In the genomic region with DNA sequence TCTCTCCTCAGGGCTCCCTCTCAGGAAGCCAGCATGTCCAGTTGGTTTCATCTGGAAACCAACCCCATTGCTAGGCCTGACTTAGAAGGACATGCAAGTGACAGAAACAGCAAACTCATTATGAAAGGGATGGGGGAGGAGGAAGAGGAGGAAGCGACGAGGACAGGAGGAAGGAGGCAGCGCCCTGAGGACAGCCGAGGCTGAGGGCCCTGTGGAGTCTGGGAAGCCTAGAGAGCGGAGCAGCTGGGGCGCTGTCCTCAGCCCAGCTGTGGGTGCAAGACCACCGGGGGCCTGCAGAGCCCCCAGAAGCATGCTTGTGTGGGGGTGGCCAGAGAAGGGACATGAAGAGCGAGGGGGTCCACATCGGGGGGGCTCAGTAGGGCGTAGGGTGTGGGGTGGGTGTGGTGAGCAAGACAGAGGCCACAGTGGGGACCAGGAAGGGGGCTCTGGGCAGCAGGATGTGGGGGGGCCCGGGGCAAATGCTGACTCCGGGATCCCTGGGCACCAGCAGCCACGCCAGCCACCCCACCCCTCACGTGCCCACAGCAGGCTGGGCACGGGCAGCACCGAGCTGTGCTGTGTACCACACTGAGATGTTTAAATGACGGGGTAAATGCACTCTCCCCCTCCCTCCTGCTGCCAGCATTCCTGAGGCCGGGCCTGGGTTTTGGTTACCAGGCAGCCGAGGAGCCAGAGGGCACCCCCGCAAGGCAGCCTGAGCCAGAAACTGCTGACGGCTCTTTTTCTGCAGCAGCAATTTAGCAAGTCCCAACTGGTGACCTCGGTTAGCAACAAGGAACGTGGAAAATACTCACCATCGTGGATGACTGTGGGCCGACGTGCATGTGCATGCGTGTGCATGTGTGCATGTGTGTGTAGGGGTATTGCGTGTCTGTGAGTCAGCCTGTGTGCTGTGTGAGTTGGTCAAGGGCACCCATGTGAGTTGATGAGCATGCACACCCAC, we compare ENCODE assay signal across 12 cellular contexts.
DNase-seq lines count a peak whose midpoint lies in the region; ATAC-seq, FAIRE-seq and TF ChIP-seq lines count a peak whose summit lies in the region.
"Had no signal": no experiment of that assay in that cellular context is flagged by ENCODE, and none has a peak within 500 bp of the region (broad histone marks: within the 10 kb centered on the region; RNA-seq: fewer than 3 reads in every experiment).

No MANE protein-coding gene starts in this region.

- H3K9ac ChIP-seq in SK-N-SH (no peak overlapping the region), astrocyte (ENCODE audit: low read length) (no peak overlapping the region), keratinocyte (ENCODE audit: control insufficient read depth, extremely low read depth, insufficient read depth, low read length) (peak overlapping the region; percentile 22)

- TF ChIP-seq POLR2A in uterus (IDR thresholded peaks at IDR 0.05), result no peak

- H3K9me3 Mint-ChIP-seq in astrocyte (ENCODE audit: unreplicated experiment) (peaks cover 27% of the 10 kb centered on the region), type B pancreatic cell (peaks cover 8% of the 10 kb centered on the region)

- no peaks in the 10 kb centered on the region for H3K27me3 ChIP-seq in SK-N-SH (ENCODE audit: insufficient read depth)
- no peaks in the 10 kb centered on the region for H3K27me3 ChIP-seq in astrocyte (ENCODE audit: insufficient read depth, low read length)
- H3K27me3 ChIP-seq in keratinocyte (ENCODE audit: control insufficient read depth, extremely low read depth, insufficient read depth, low read length), result peaks cover 2% of the 10 kb centered on the region
- no peaks in the 10 kb centered on the region for H3K27me3 ChIP-seq in uterus
- H3K27me3 ChIP-seq: suprapubic skin had no signal

- ATAC-seq in SK-N-SH treated with all-trans-retinoic acid at 6 μM for 48 hours (peak; percentile 67), omental fat pad (ENCODE audit: low FRiP score) (no peak)

- H3K4me3 Mint-ChIP-seq in astrocyte (ENCODE audit: unreplicated experiment), result no peak overlapping the region
- H3K4me3 Mint-ChIP-seq in type B pancreatic cell, result no peak overlapping the region

- TF ChIP-seq RAD21 in SK-N-SH (IDR thresholded peaks at IDR 0.05; ENCODE audit: low read length), result no peak

- no peak for FAIRE-seq in astrocyte (lab: Jason Lieb, UNC)
- FAIRE-seq in keratinocyte (lab: Jason Lieb, UNC), result peak; percentile 26
- FAIRE-seq: A204.1 had no signal

- peaks cover 2% of the 10 kb centered on the region for H3K4me1 Mint-ChIP-seq in astrocyte (ENCODE audit: low read depth, unreplicated experiment)
- peaks cover 19% of the 10 kb centered on the region for H3K4me1 Mint-ChIP-seq in type B pancreatic cell (ENCODE audit: unreplicated experiment)

- no peaks in the 10 kb centered on the region for H3K9me2 ChIP-seq in SK-N-SH

- intact Hi-C loops in uterus (cut with DNase I; ENCODE audit: low total_unique reads), result no loop called here

- no peaks in the 10 kb centered on the region for H3K9me3 ChIP-seq in SK-N-SH
- H3K9me3 ChIP-seq in astrocyte (ENCODE audit: insufficient read depth, low read depth, low read length), result peaks cover 8% of the 10 kb centered on the region
- no peaks in the 10 kb centered on the region for H3K9me3 ChIP-seq in keratinocyte (ENCODE audit: control insufficient read depth, low read depth, low read length)
- no peaks in the 10 kb centered on the region for H3K9me3 ChIP-seq in uterus
- H3K9me3 ChIP-seq: suprapubic skin had no signal

- TF ChIP-seq EP300 in SK-N-SH (IDR thresholded peaks at IDR 0.05; ENCODE audit: borderline replicate concordance in 1 of 2, low read depth in 1 of 2, low read length in 1 of 2), result no peak

- no peak overlapping the region for H3K27ac ChIP-seq in SK-N-SH (ENCODE audit: low read depth in 2 of 2, low read length in 1 of 2)
- H3K27ac ChIP-seq in astrocyte (ENCODE audit: low read depth, low read length), result no peak overlapping the region
- H3K27ac ChIP-seq in keratinocyte (ENCODE audit: control insufficient read depth, insufficient read depth, low read length), result peak overlapping the region; percentile 8
- H3K27ac ChIP-seq in uterus, result no peak overlapping the region
- H3K27ac ChIP-seq: suprapubic skin had no signal

- no peaks in the 10 kb centered on the region for H3K36me3 ChIP-seq in SK-N-SH (replicated peaks in 1 of 2; ENCODE audit: control insufficient read depth in 1 of 2, insufficient read depth in 2 of 2, low read length in 1 of 2)
- no peaks in the 10 kb centered on the region for H3K36me3 ChIP-seq in astrocyte (ENCODE audit: insufficient read depth, low read length)
- no peaks in the 10 kb centered on the region for H3K36me3 ChIP-seq in keratinocyte (ENCODE audit: control insufficient read depth in 2 of 2, extremely low read depth in 1 of 2, insufficient read depth in 2 of 2, low read length in 2 of 2)
- H3K36me3 ChIP-seq in uterus, result no peaks in the 10 kb centered on the region
- H3K36me3 ChIP-seq: suprapubic skin had no signal

- no peaks in the 10 kb centered on the region for H3F3A ChIP-seq in SK-N-SH (replicated peaks; ENCODE audit: insufficient read depth)

- H2AFZ ChIP-seq in SK-N-SH (ENCODE audit: low read depth) (no peak overlapping the region), astrocyte (ENCODE audit: low read depth, low read length) (no peak overlapping the region), keratinocyte (ENCODE audit: control insufficient read depth, low read length) (no peak overlapping the region)

- H3K27me3 Mint-ChIP-seq in astrocyte (ENCODE audit: low read depth, unreplicated experiment) (peaks cover 53% of the 10 kb centered on the region), type B pancreatic cell (no peaks in the 10 kb centered on the region)

- CTCF ChIA-PET in SK-N-SH (lab: Yijun Ruan, JAX), result no interaction called here

- POLR2A ChIA-PET in SK-N-SH (lab: Yijun Ruan, JAX), result no interaction called here

- H3K79me2 ChIP-seq in SK-N-SH (ENCODE audit: insufficient read depth) (no peaks in the 10 kb centered on the region), astrocyte (ENCODE audit: insufficient read depth, low read length) (no peaks in the 10 kb centered on the region), keratinocyte (ENCODE audit: control insufficient read depth, insufficient read depth, low read length) (no peaks in the 10 kb centered on the region)

- no peak for TF ChIP-seq CTCF in SK-N-SH (IDR thresholded peaks at IDR 0.05)
- no peak for TF ChIP-seq CTCF in astrocyte (IDR thresholded peaks at IDR 0.05; ENCODE audit: insufficient read depth, low read depth, low read length)
- no peak for TF ChIP-seq CTCF in keratinocyte (optimal IDR thresholded peaks at IDR 0.05 in 1 of 3, IDR thresholded peaks at IDR 0.05 in 1 of 3, conservative IDR thresholded peaks at IDR 0.05 in 1 of 3; ENCODE audit: extremely low read depth in 1 of 3, insufficient read depth in 2 of 3, low read length in 3 of 3)
- no peak for TF ChIP-seq CTCF in type B pancreatic cell (conservative IDR thresholded peaks at IDR 0.05)
- no peak for TF ChIP-seq CTCF in omental fat pad (IDR thresholded peaks at IDR 0.05)
- TF ChIP-seq CTCF in uterus (IDR thresholded peaks at IDR 0.05), result no peak

- WGBS in SK-N-SH (ENCODE audit: low lambda C conversion rate), result 87% methylated on average over 20 of the region's 28 CpGs

- dilution Hi-C loops in keratinocyte (cut with MboI; ENCODE audit: extremely low pct_ligation_motif_present, low sequenced_read_pairs), result no loop called here

- H4K20me1 ChIP-seq in SK-N-SH (ENCODE audit: insufficient read depth) (no peaks in the 10 kb centered on the region), astrocyte (ENCODE audit: insufficient read depth, low read length) (no peaks in the 10 kb centered on the region), keratinocyte (ENCODE audit: control insufficient read depth, extremely low read depth, insufficient read depth, low read length) (no peaks in the 10 kb centered on the region)

- DNase-seq in SK-N-SH (no peak), astrocyte (ENCODE audit: low read depth) (peak; percentile 57), keratinocyte (ENCODE audit: low read depth, low spot score) (peak; percentile 86), type B pancreatic cell (ENCODE audit: extremely low spot score, unreplicated experiment) (no peak), SIG-M5 (lab: John Stamatoyannopoulos, UW) (no peak), omental fat pad (ENCODE audit: low spot score) (no peak), uterus (no peak)
- DNase-seq: MM.1S, SHP77 had no signal

- H3K4me3 ChIP-seq in SK-N-SH (ENCODE audit: low read depth in 2 of 2, low read length in 1 of 2) (no peak overlapping the region), astrocyte (ENCODE audit: insufficient read depth, low read depth, low read length) (no peak overlapping the region), keratinocyte (ENCODE audit: control insufficient read depth in 2 of 3, extremely low read depth in 1 of 3, insufficient read depth in 2 of 3, low read depth in 1 of 3, low read length in 3 of 3) (no peak overlapping the region), uterus (no peak overlapping the region)
- H3K4me3 ChIP-seq: suprapubic skin had no signal

- H3K4me2 ChIP-seq in SK-N-SH (no peak overlapping the region), astrocyte (ENCODE audit: low read length) (peak overlapping the region; percentile 7), keratinocyte (ENCODE audit: control insufficient read depth, extremely low read depth, insufficient read depth, low read depth, low read length) (peak overlapping the region; percentile 37)

- H3K4me1 ChIP-seq in SK-N-SH (ENCODE audit: control insufficient read depth in 1 of 2, insufficient read depth in 2 of 2, low read depth in 1 of 2, low read length in 1 of 2), result peaks cover 0 to 6% of the 10 kb centered on the region in 2 experiments; a peak in 2 of 4 replicates
- H3K4me1 ChIP-seq in astrocyte (ENCODE audit: insufficient read depth, low read length), result peaks cover 20% of the 10 kb centered on the region
- peaks cover 12% of the 10 kb centered on the region for H3K4me1 ChIP-seq in keratinocyte (ENCODE audit: control insufficient read depth, extremely low read depth, insufficient read depth, low read length)
- no peaks in the 10 kb centered on the region for H3K4me1 ChIP-seq in uterus

- H3K9me1 ChIP-seq in keratinocyte (ENCODE audit: control insufficient read depth, extremely low read depth, insufficient read depth, low read length), result no peaks in the 10 kb centered on the region

- peak overlapping the region; percentile 63 for H3K27ac Mint-ChIP-seq in astrocyte (ENCODE audit: unreplicated experiment)
- peak overlapping the region; percentile 41 for H3K27ac Mint-ChIP-seq in type B pancreatic cell

- H3K36me3 Mint-ChIP-seq in astrocyte (ENCODE audit: low read depth, unreplicated experiment), result peaks cover 6% of the 10 kb centered on the region
- H3K36me3 Mint-ChIP-seq in type B pancreatic cell, result no peaks in the 10 kb centered on the region

TF ChIP-seq in SK-N-SH treated with all-trans-retinoic acid at 6 μM for 48 hours, 23 proteins besides CTCF, POLR2A, EP300 and RAD21 (continues in another document):
- TF ChIP-seq OSR1 (CRISPR knock-in tag; IDR thresholded peaks at IDR 0.05) (no peak), ZC3H10 (CRISPR knock-in tag; IDR thresholded peaks at IDR 0.05) (no peak), TOX (CRISPR knock-in tag; IDR thresholded peaks at IDR 0.05; ENCODE audit: borderline replicate concordance) (no peak)

TF ChIP-seq in SK-N-SH, 30 proteins besides CTCF, POLR2A, EP300 and RAD21 (continues in another document):
- no peak for TF ChIP-seq RCOR1 (IDR thresholded peaks at IDR 0.05; ENCODE audit: low read length)

Comparison
In these comparisons a context has a peak if more than half of its experiments do, and no peak if none do; other contexts are left out.
1. DNase-seq: peak in astrocyte (single experiment) and keratinocyte (single experiment); none in SK-N-SH (single experiment), type B pancreatic cell (single experiment), SIG-M5 (single experiment), omental fat pad (single experiment) and uterus (0 of 2).